ENCODE assay signal across 1 cellular context in the genomic region with DNA sequence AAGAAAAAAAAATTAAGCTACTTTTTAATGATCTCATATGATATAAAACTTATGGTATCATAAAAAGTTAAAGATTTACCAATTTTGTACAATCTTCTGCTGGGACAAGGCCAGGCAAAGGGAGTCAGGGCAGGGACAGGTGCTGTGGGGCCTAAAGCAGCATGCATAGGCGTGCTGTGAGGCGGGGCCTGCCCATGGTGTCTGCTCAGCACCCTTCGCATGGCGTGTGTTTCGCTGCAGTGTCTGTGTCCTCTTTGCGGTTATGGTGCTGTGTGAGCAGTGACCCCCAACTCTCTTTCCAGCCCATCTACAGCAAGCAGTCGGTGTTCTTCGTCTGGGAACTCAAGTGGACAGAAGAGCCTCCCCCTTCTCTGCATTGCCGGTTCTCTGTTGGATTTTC.
TF ChIP-seq lines count a peak whose summit lies in the region.

No MANE protein-coding gene starts in this region.

TF ChIP-seq in SK-N-SH, 30 proteins besides CTCF, POLR2A, EP300 and RAD21:
- TF ChIP-seq MEF2A (IDR thresholded peaks at IDR 0.05; ENCODE audit: borderline replicate concordance, low read depth) (no peak), RXRA (IDR thresholded peaks at IDR 0.05; ENCODE audit: borderline replicate concordance, low read depth) (no peak), SIN3A (IDR thresholded peaks at IDR 0.05; ENCODE audit: borderline replicate concordance, low read depth, low read length) (no peak), TEAD4 (IDR thresholded peaks at IDR 0.05; ENCODE audit: borderline replicate concordance, insufficient read depth) (no peak)
